Comparison of ENCODE assay signal across 29 cellular contexts in genomic region chr10:25824050-25824449, GRCh38.
"Had no signal": no experiment of that assay in that cellular context is flagged by ENCODE, and none has a peak within 500 bp of the region (broad histone marks: within the 10 kb centered on the region; RNA-seq: fewer than 3 reads in every experiment).

No MANE protein-coding gene starts in this region.

- H3K4me3 Mint-ChIP-seq: memory B cell; mesothelial cell of epicardium; naive B cell; natural killer cell treated with Interleukin-12 subunit alpha and Interleukin-12 subunit beta and Interleukin-15 and Interleukin-18, amount 100 ng/mL, for 72 hours; stimulated activated naive B cell treated with anti-CD40 and anti-IgM and Interleukin-4, amounts not matched to agents 10 μg/mL and 1 μg/mL and 100 μg/mL, for 72 hours; stimulated activated naive CD8-positive, alpha-beta T cell treated with anti-CD3 and anti-CD28 coated beads, Interleukin-15, Interleukin-2, amounts not matched to agents 100 ng/mL and 50 ng/mL, for 24 hours had no signal

- H3K27me3 Mint-ChIP-seq: memory B cell; natural killer cell treated with Interleukin-12 subunit alpha and Interleukin-12 subunit beta and Interleukin-15 and Interleukin-18, amount 100 ng/mL, for 72 hours had no signal

- H3K4me3 ChIP-seq: dorsolateral prefrontal cortex, gastrocnemius medialis, lung, mucosa of descending colon, ovary, psoas muscle, sigmoid colon, thoracic aorta, tibial nerve, upper lobe of right lung, uterus had no signal

- H3K9me3 Mint-ChIP-seq: mesothelial cell of epicardium; natural killer cell treated with Interleukin-12 subunit alpha and Interleukin-12 subunit beta and Interleukin-15 and Interleukin-18, amount 100 ng/mL, for 72 hours; stimulated activated naive CD8-positive, alpha-beta T cell treated with anti-CD3 and anti-CD28 coated beads, Interleukin-15, Interleukin-2, amounts not matched to agents 100 ng/mL and 50 ng/mL, for 24 hours had no signal

- ATAC-seq: esophagus mucosa; gastrocnemius medialis; left lobe of liver; mucosa of descending colon; natural killer cell treated with Interleukin-12 subunit alpha and Interleukin-12 subunit beta and Interleukin-15 and Interleukin-18, amount 100 ng/mL, for 72 hours; psoas muscle; right cardiac atrium; stimulated activated naive B cell treated with anti-CD40 and anti-IgM and Interleukin-4, amounts not matched to agents 10 μg/mL and 1 μg/mL and 100 μg/mL, for 72 hours; upper lobe of right lung had no signal

- H3K36me3 Mint-ChIP-seq: mesothelial cell of epicardium; natural killer cell treated with Interleukin-12 subunit alpha and Interleukin-12 subunit beta and Interleukin-15 and Interleukin-18, amount 100 ng/mL, for 72 hours had no signal

- H3K27me3 ChIP-seq: gastrocnemius medialis, ovary, sigmoid colon, tibial nerve, upper lobe of right lung, uterus had no signal

- H3K27ac Mint-ChIP-seq: memory B cell; mesothelial cell of epicardium; natural killer cell treated with Interleukin-12 subunit alpha and Interleukin-12 subunit beta and Interleukin-15 and Interleukin-18, amount 100 ng/mL, for 72 hours; stimulated activated naive B cell treated with anti-CD40 and anti-IgM and Interleukin-4, amounts not matched to agents 10 μg/mL and 1 μg/mL and 100 μg/mL, for 72 hours; stimulated activated naive CD8-positive, alpha-beta T cell treated with anti-CD3 and anti-CD28 coated beads, Interleukin-15, Interleukin-2, amounts not matched to agents 100 ng/mL and 50 ng/mL, for 24 hours had no signal

- H3K9me3 ChIP-seq: gastrocnemius medialis, mucosa of descending colon, ovary, psoas muscle, sigmoid colon, thoracic aorta, tibial nerve, upper lobe of right lung, uterus had no signal

- H3K4me1 ChIP-seq: gastrocnemius medialis, psoas muscle, sigmoid colon, tibial nerve, upper lobe of right lung, uterus had no signal

- H3K36me3 ChIP-seq: gastrocnemius medialis, ovary, sigmoid colon, thoracic aorta, tibial nerve, upper lobe of right lung, uterus had no signal

- DNase-seq: dorsolateral prefrontal cortex; effector CD4-positive, alpha-beta T cell; foreskin fibroblast; gastrocnemius medialis; kidney; mucosa of descending colon; naive B cell; occipital lobe; ovary; posterior cingulate gyrus; psoas muscle; right cardiac atrium; sigmoid colon; stimulated activated CD4-positive, alpha-beta T cell treated with anti-CD3 and anti-CD28 coated beads, Interleukin-2, amount 100 ng/mL, for 24 hours; stimulated activated CD4-positive, alpha-beta T cell treated with anti-CD3 and anti-CD28 coated beads, Interleukin-4, amount 100 ng/mL, for 24 hours; stimulated activated naive B cell treated with anti-CD40 and anti-IgM and Interleukin-4, amounts not matched to agents 10 μg/mL and 1 μg/mL and 100 μg/mL, for 72 hours; upper lobe of right lung; uterus had no signal

- FAIRE-seq: colon, kidney had no signal

- H3K27ac ChIP-seq: dorsolateral prefrontal cortex, epithelial cell of prostate, gastrocnemius medialis, ovary, psoas muscle, sigmoid colon, thoracic aorta, tibial nerve, upper lobe of right lung, uterus had no signal
